8 cellular contexts compared by ENCODE assay signal in genomic region chr4:146916479-146917076, GRCh38. TPM values are rescaled to one million over a fixed set of nuclear protein-coding genes. Genes with fewer than 3 reads are reported as not detected.
DNase-seq lines count a peak whose midpoint lies in the region; ATAC-seq and TF ChIP-seq lines count a peak whose summit lies in the region.

No MANE protein-coding gene starts in this region.

- H3K4me3 ChIP-seq in esophagus muscularis mucosa, result no peak overlapping the region
- H3K4me3 ChIP-seq in prostate gland, result no peak overlapping the region

- ATAC-seq in HG03159 (IDR thresholded peaks at IDR 0.05; ENCODE audit: unreplicated experiment) (peak; percentile 65), HG03520 (IDR thresholded peaks at IDR 0.05; ENCODE audit: unreplicated experiment) (no peak), HG02623 (IDR thresholded peaks at IDR 0.05; ENCODE audit: unreplicated experiment) (no peak)

- H3K27me3 Mint-ChIP-seq in activated CD4-positive, alpha-beta T cell treated with anti-CD3 and anti-CD28 coated beads, Interleukin-2, amount 10 ng/mL, durations not matched to agents 7 days and 5 days, result peaks cover 14% of the 10 kb centered on the region

- TF ChIP-seq POLR2A in esophagus muscularis mucosa (IDR thresholded peaks at IDR 0.05; ENCODE audit: low read depth) (no peak), prostate gland (IDR thresholded peaks at IDR 0.05) (no peak)

- no peaks in the 10 kb centered on the region for H3K36me3 Mint-ChIP-seq in activated CD4-positive, alpha-beta T cell treated with anti-CD3 and anti-CD28 coated beads, Interleukin-2, amount 10 ng/mL, durations not matched to agents 7 days and 5 days (ENCODE audit: low read depth)

- H3K9me3 Mint-ChIP-seq in activated CD4-positive, alpha-beta T cell treated with anti-CD3 and anti-CD28 coated beads, Interleukin-2, amount 10 ng/mL, durations not matched to agents 7 days and 5 days, result no peaks in the 10 kb centered on the region

- H3K36me3 ChIP-seq in esophagus muscularis mucosa, result no peaks in the 10 kb centered on the region
- no peaks in the 10 kb centered on the region for H3K36me3 ChIP-seq in prostate gland

- POLR2A ChIA-PET in activated CD4-positive, alpha-beta T cell treated with anti-CD3 and anti-CD28 coated beads, Interleukin-2, amount 10 ng/mL, durations not matched to agents 7 days and 5 days (lab: Charles Lee), result no interaction called here

- peak; percentile 47 to 60 (median 55) for TF ChIP-seq CTCF in esophagus muscularis mucosa (IDR thresholded peaks at IDR 0.05)
- TF ChIP-seq CTCF in prostate gland (IDR thresholded peaks at IDR 0.05), result peak in 3 of 4 experiments; percentile 52 to 77 (median 65)

- H3K4me1 ChIP-seq in esophagus muscularis mucosa (no peaks in the 10 kb centered on the region), prostate gland (replicated peaks) (no peaks in the 10 kb centered on the region)

- H3K4me3 Mint-ChIP-seq in activated CD4-positive, alpha-beta T cell treated with anti-CD3 and anti-CD28 coated beads, Interleukin-2, amount 10 ng/mL, durations not matched to agents 7 days and 5 days, result no peak overlapping the region

- no peaks in the 10 kb centered on the region for H3K4me1 Mint-ChIP-seq in activated CD4-positive, alpha-beta T cell treated with anti-CD3 and anti-CD28 coated beads, Interleukin-2, amount 10 ng/mL, durations not matched to agents 7 days and 5 days

- H3K9me3 ChIP-seq in esophagus muscularis mucosa, result no peaks in the 10 kb centered on the region
- no peaks in the 10 kb centered on the region for H3K9me3 ChIP-seq in prostate gland

- H3K27ac ChIP-seq in esophagus muscularis mucosa (replicated peaks in 1 of 4) (no peak overlapping the region), prostate gland (no peak overlapping the region)

- CTCF ChIA-PET in activated CD4-positive, alpha-beta T cell treated with anti-CD3 and anti-CD28 coated beads, Interleukin-2, amount 10 ng/mL, durations not matched to agents 7 days and 5 days (lab: Charles Lee), result no interaction called here

- DNase-seq in activated CD4-positive, alpha-beta T cell treated with anti-CD3 and anti-CD28 coated beads, Interleukin-2, amount 10 ng/mL, durations not matched to agents 7 days and 5 days, result peak; percentile 32
- DNase-seq in activated CD4-positive, alpha-beta T cell treated with anti-CD3 and anti-CD28 coated beads, Interleukin-2, amount 50 U/mL, for 48 hours, result no peak
- peak; percentile 14 to 19 for DNase-seq in SHP77 (lab: John Stamatoyannopoulos, UW)
- DNase-seq in esophagus muscularis mucosa (ENCODE audit: extremely low spot score), result no peak
- DNase-seq in prostate gland (ENCODE audit: low spot score), result no peak

- H3K27me3 ChIP-seq in esophagus muscularis mucosa (peaks cover 0 to 5% (median 0%) of the 10 kb centered on the region in 4 donors), prostate gland (replicated peaks; ENCODE audit: insufficient read depth) (no peaks in the 10 kb centered on the region)

- no peak for TF ChIP-seq EP300 in esophagus muscularis mucosa (IDR thresholded peaks at IDR 0.05)

- intact Hi-C loops in esophagus muscularis mucosa (cut with DNase I), result loop anchor here (10.0 kb wide), 1 partner anchor 572 kb away; no protein-coding TSS in a partner anchor
- intact Hi-C loops in prostate gland (cut with DNase I), result loop anchor here (5.0 kb wide), 1 partner anchor 569 kb away; no protein-coding TSS in a partner anchor

- no peak overlapping the region for H3K27ac Mint-ChIP-seq in activated CD4-positive, alpha-beta T cell treated with anti-CD3 and anti-CD28 coated beads, Interleukin-2, amount 10 ng/mL, durations not matched to agents 7 days and 5 days

RNA-seq across cellular contexts. Expression of gene TTC29, which starts 29.1 kb away (rescaled TPM):
- not detected for total RNA-seq in activated CD4-positive, alpha-beta T cell treated with anti-CD3 and anti-CD28 coated beads, Interleukin-2, amount 10 ng/mL, durations not matched to agents 7 days and 5 days
- not detected for total RNA-seq in esophagus muscularis mucosa
- 1 to 10 TPM in 1 of 2 donors, not detected in 1; 3.1 TPM for total RNA-seq in prostate gland

Comparison
In these comparisons a context has a peak if more than half of its experiments do, and no peak if none do; other contexts are left out.
1. DNase-seq: peak in activated CD4-positive, alpha-beta T cell treated with anti-CD3 and anti-CD28 coated beads, Interleukin-2, amount 10 ng/mL, durations not matched to agents 7 days and 5 days (single experiment) and SHP77 (2 of 2); none in activated CD4-positive, alpha-beta T cell treated with anti-CD3 and anti-CD28 coated beads, Interleukin-2, amount 50 U/mL, for 48 hours (0 of 2), esophagus muscularis mucosa (single experiment) and prostate gland (single experiment).